8 cellular contexts compared by ENCODE assay signal in genomic region chrX:51395807-51396728, GRCh38.
DNase-seq lines count a peak whose midpoint lies in the region; ATAC-seq and TF ChIP-seq lines count a peak whose summit lies in the region.

No MANE protein-coding gene starts in this region.

- TF ChIP-seq CTCF in HEK293 (tag by site-specific recombination; IDR thresholded peaks at IDR 0.05) (peak; percentile 49; the same call in 1 of the 2 replicates), dorsolateral prefrontal cortex (IDR thresholded peaks at IDR 0.05 in 54 of 56, conservative IDR thresholded peaks at IDR 0.05 in 2 of 56; ENCODE audit: low read depth in 1 of 56, partially characterized antibody in 56 of 56) (peak in 26 of 56 donors; percentile 1 to 41 (median 22))

- intact Hi-C loops in activated CD4-positive, alpha-beta T cell treated with anti-CD3 and anti-CD28 coated beads, Interleukin-2, amount 10 ng/mL, durations not matched to agents 24 days and 14 days (cut with micrococcal nuclease), result no loop called here
- intact Hi-C loops in dorsolateral prefrontal cortex (cut with DNase I), result no loop called here

- H3K4me3 ChIP-seq in HEK293 (ENCODE audit: low read depth, low read length) (peak overlapping the region; percentile 61), dorsolateral prefrontal cortex (peak overlapping the region; percentile 15 to 69 (median 54)), MG63 (no peak overlapping the region)

- peaks cover 4% of the 10 kb centered on the region for H3K36me3 Mint-ChIP-seq in activated CD4-positive, alpha-beta T cell treated with anti-CD3 and anti-CD28 coated beads, Interleukin-2, amount 10 ng/mL, durations not matched to agents 24 days and 14 days (ENCODE audit: low read depth)
- H3K36me3 Mint-ChIP-seq in naive B cell, result no peaks in the 10 kb centered on the region

- peaks cover 10% of the 10 kb centered on the region for H3K9me3 Mint-ChIP-seq in activated CD4-positive, alpha-beta T cell treated with anti-CD3 and anti-CD28 coated beads, Interleukin-2, amount 10 ng/mL, durations not matched to agents 24 days and 14 days
- H3K9me3 Mint-ChIP-seq in naive B cell, result peaks cover 0 to 3% (median 0%) of the 10 kb centered on the region in 7 donors

- CTCF ChIA-PET in HEK293 (lab: Yijun Ruan, JAX), result interaction anchor here (0.6 to 1.7 kb wide), 5 partner anchors 25 to 289 kb away, joined by 3 to 8 read pairs (median 3); no protein-coding TSS in a partner anchor

- H3K4me3 Mint-ChIP-seq in activated CD4-positive, alpha-beta T cell treated with anti-CD3 and anti-CD28 coated beads, Interleukin-2, amount 10 ng/mL, durations not matched to agents 24 days and 14 days, result peak overlapping the region; percentile 84
- H3K4me3 Mint-ChIP-seq in naive B cell, result peak overlapping the region; percentile 76 to 96 (median 94)

- POLR2A ChIA-PET in HEK293 (lab: Yijun Ruan, JAX), result no interaction called here

- H3K27me3 ChIP-seq in dorsolateral prefrontal cortex (peaks cover 0 to 60% (median 13%) of the 10 kb centered on the region in 45 donors), MG63 (no peaks in the 10 kb centered on the region)

- DNase-seq in activated CD4-positive, alpha-beta T cell treated with anti-CD3 and anti-CD28 coated beads, Interleukin-2, amount 10 ng/mL, durations not matched to agents 24 days and 14 days, result peak; percentile 80
- DNase-seq in dorsolateral prefrontal cortex (peak in 1 of 10 donors; percentile 32), naive B cell (peak; percentile 40), MG63 (no peak), HK-2 (ENCODE audit: unreplicated experiment) (no peak), globus pallidus (ENCODE audit: low spot score) (no peak)
- peak; percentile 26 for DNase-seq in stimulated activated naive CD4-positive, alpha-beta T cell treated with Interleukin-2 at 50 U/mL for 16 hours (lab: John Stamatoyannopoulos, UW)

- H3K9me3 ChIP-seq in HEK293 (ENCODE audit: control insufficient read depth, insufficient read depth, low read depth, low read length) (no peaks in the 10 kb centered on the region), MG63 (no peaks in the 10 kb centered on the region)

- H3K36me3 ChIP-seq in HEK293 (ENCODE audit: control insufficient read depth in 2 of 2, insufficient read depth in 1 of 2, low read length in 2 of 2) (no peaks in the 10 kb centered on the region), MG63 (no peaks in the 10 kb centered on the region)

- ATAC-seq in naive B cell (ENCODE audit: low read depth in 2 of 2), result peak; percentile 86 to 90

- H3K4me1 Mint-ChIP-seq in activated CD4-positive, alpha-beta T cell treated with anti-CD3 and anti-CD28 coated beads, Interleukin-2, amount 10 ng/mL, durations not matched to agents 24 days and 14 days, result peaks cover 5% of the 10 kb centered on the region
- peaks cover 0 to 7% (median 3%) of the 10 kb centered on the region in 3 donors for H3K4me1 Mint-ChIP-seq in naive B cell

- no peaks in the 10 kb centered on the region for H3K27me3 Mint-ChIP-seq in activated CD4-positive, alpha-beta T cell treated with anti-CD3 and anti-CD28 coated beads, Interleukin-2, amount 10 ng/mL, durations not matched to agents 24 days and 14 days
- H3K27me3 Mint-ChIP-seq in naive B cell, result no peaks in the 10 kb centered on the region

- H3K27ac ChIP-seq in HEK293 (ENCODE audit: extremely low read depth, low read depth, low read length) (peak overlapping the region; percentile 53; the same call in 1 of the 2 replicates), dorsolateral prefrontal cortex (peak overlapping the region in 12 of 59 donors; percentile 7 to 67 (median 44))

- no peaks in the 10 kb centered on the region for H3K4me1 ChIP-seq in HEK293 (ENCODE audit: control insufficient read depth, insufficient read depth, low read length)

- H3K27ac Mint-ChIP-seq in activated CD4-positive, alpha-beta T cell treated with anti-CD3 and anti-CD28 coated beads, Interleukin-2, amount 10 ng/mL, durations not matched to agents 24 days and 14 days, result peak overlapping the region; percentile 84
- peak overlapping the region; percentile 51 to 92 (median 69) for H3K27ac Mint-ChIP-seq in naive B cell

TF ChIP-seq in HEK293, 187 proteins besides CTCF, POLR2A, EP300 and RAD21 (continues in another document):
- TF ChIP-seq ZFP69B (tag by site-specific recombination; IDR thresholded peaks at IDR 0.05) (no peak), ZNF155 (tag by site-specific recombination; IDR thresholded peaks at IDR 0.05) (no peak), ZNF157 (tag by site-specific recombination; IDR thresholded peaks at IDR 0.05) (no peak), ZBTB17 (tag by site-specific recombination; IDR thresholded peaks at IDR 0.05) (no peak), OSR2 (tag by site-specific recombination; IDR thresholded peaks at IDR 0.05) (no peak), SCRT2 (tag by site-specific recombination; IDR thresholded peaks at IDR 0.05) (peak; percentile 74), ZNF311 (tag by site-specific recombination; IDR thresholded peaks at IDR 0.05; ENCODE audit: borderline replicate concordance) (no peak), KLF8 (tag by site-specific recombination; IDR thresholded peaks at IDR 0.05) (no peak), PRDM6 (tag by site-specific recombination; IDR thresholded peaks at IDR 0.05) (no peak), ZFHX2 (tag by site-specific recombination; conservative IDR thresholded peaks at IDR 0.05) (peak; percentile 53; the same call in 1 of the 2 replicates), ZNF626 (tag by site-specific recombination; IDR thresholded peaks at IDR 0.05) (no peak), ZNF623 (tag by site-specific recombination; IDR thresholded peaks at IDR 0.05) (no peak), ZNF521 (tag by site-specific recombination; IDR thresholded peaks at IDR 0.05) (no peak), ZNF280C (tag by site-specific recombination; IDR thresholded peaks at IDR 0.05) (no peak), MZF1 (tag by site-specific recombination; IDR thresholded peaks at IDR 0.05; ENCODE audit: borderline replicate concordance) (no peak), ZBTB10 (tag by site-specific recombination; IDR thresholded peaks at IDR 0.05) (no peak), ZNF426 (tag by site-specific recombination; IDR thresholded peaks at IDR 0.05) (no peak)

Comparison
In these comparisons a context has a peak if more than half of its experiments do, and no peak if none do; other contexts are left out.
1. DNase-seq: peak in activated CD4-positive, alpha-beta T cell treated with anti-CD3 and anti-CD28 coated beads, Interleukin-2, amount 10 ng/mL, durations not matched to agents 24 days and 14 days (single experiment), naive B cell (single experiment) and stimulated activated naive CD4-positive, alpha-beta T cell treated with Interleukin-2 at 50 U/mL for 16 hours (single experiment); none in MG63 (single experiment), HK-2 (single experiment) and globus pallidus (single experiment).